ENCODE assay signal across 21 cellular contexts in the genomic region with DNA sequence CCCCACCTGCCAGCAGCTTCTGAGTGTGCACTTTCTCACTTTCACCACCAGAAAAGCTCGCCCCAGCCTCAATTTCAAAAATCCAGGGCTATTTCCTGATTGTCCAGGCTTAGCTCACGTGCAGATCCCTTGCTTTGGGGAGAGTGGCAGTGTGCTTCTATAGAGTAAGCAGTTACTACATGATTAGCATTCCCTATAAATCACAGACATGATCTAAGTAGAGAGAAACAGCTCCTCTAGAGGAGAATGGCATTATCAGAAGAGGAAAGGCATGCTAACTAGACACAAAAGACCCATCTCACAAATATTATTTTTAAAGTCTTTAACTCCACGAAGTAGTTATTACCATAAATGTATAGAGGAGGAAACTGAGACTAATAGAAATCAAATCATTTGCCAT.
DNase-seq lines count a peak whose midpoint lies in the region; FAIRE-seq and TF ChIP-seq lines count a peak whose summit lies in the region.
"Had no signal": no experiment of that assay in that cellular context is flagged by ENCODE, and none has a peak within 500 bp of the region (broad histone marks: within the 10 kb centered on the region; RNA-seq: fewer than 3 reads in every experiment).

No MANE protein-coding gene starts in this region.

- TF ChIP-seq CTCF in 22Rv1 (IDR thresholded peaks at IDR 0.05) (peak; percentile 30), hepatocyte (IDR thresholded peaks at IDR 0.05; ENCODE audit: poor library complexity) (peak; percentile 35), RWPE1 (conservative IDR thresholded peaks at IDR 0.05; ENCODE audit: low read depth) (no peak)

- H3K79me2 ChIP-seq in hepatocyte = no peaks in the 10 kb centered on the region

- CTCF ChIA-PET in RWPE1 (lab: Yijun Ruan, JAX) = interaction anchor here (0.5 to 1.3 kb wide), 4 partner anchors 25 to 698 kb away, joined by 3 to 7 read pairs (median 3); no protein-coding TSS in a partner anchor

- no peaks in the 10 kb centered on the region for H3K27me3 ChIP-seq in hepatocyte
- H3K27me3 ChIP-seq: gastroesophageal sphincter, ovary, sigmoid colon, SJSA1, stomach had no signal

- no peaks in the 10 kb centered on the region for H4K20me1 ChIP-seq in hepatocyte (ENCODE audit: insufficient read depth, poor library complexity, severe bottlenecking)

- DNase-seq in DMS53 treated with DMSO at 0.1 percent for 48 hours (lab: John Stamatoyannopoulos, UW; ENCODE audit: unreplicated experiment) (peak; percentile 7), RKO (ENCODE audit: low spot score) (peak; percentile 29), hepatocyte (ENCODE audit: low spot score) (peak; percentile 14), urothelium cell line (ENCODE audit: low spot score) (no peak), dermis blood vessel endothelial cell (no peak), NCI-H2196 treated with DMSO at 0.1 percent for 48 hours (lab: John Stamatoyannopoulos, UW; ENCODE audit: unreplicated experiment) (no peak), RWPE1 (ENCODE audit: low spot score) (no peak)
- DNase-seq: activated CD4-positive, alpha-beta T cell treated with anti-CD3 and anti-CD28 coated beads for 4 hours; activated naive CD4-positive, alpha-beta T cell treated with Interleukin-2 at 50 U/mL for 16 hours; left ventricle myocardium superior; NCI-H1436; NCI-H446; ovary; sigmoid colon; stimulated activated CD4-positive, alpha-beta T cell treated with anti-CD3 and anti-CD28 coated beads, Interleukin-1b, Interleukin-23, amount 100 ng/mL, for 48 hours; stomach; T-helper 9 cell had no signal

- H3K4me2 ChIP-seq in hepatocyte = no peak overlapping the region

- POLR2A ChIA-PET in RWPE1 (lab: Yijun Ruan, JAX; ENCODE audit: low non-redundant PET) = no interaction called here

- 47% methylated on average over 3 of the region's 3 CpGs for WGBS in hepatocyte (ENCODE audit: low lambda C conversion rate, missing lambda C conversion rate)

- H3K36me3 ChIP-seq in hepatocyte (replicated peaks; ENCODE audit: insufficient read depth, low read depth) = no peaks in the 10 kb centered on the region
- H3K36me3 ChIP-seq: gastroesophageal sphincter, ovary, sigmoid colon, SJSA1, stomach had no signal

- FAIRE-seq in urothelium cell line (lab: Jason Lieb, UNC) = no peak
- FAIRE-seq: colon had no signal

- no peaks in the 10 kb centered on the region for H3K4me1 ChIP-seq in hepatocyte (ENCODE audit: insufficient read depth)
- H3K4me1 ChIP-seq: gastroesophageal sphincter, sigmoid colon, SJSA1, stomach had no signal

- H3K4me3 ChIP-seq in hepatocyte = no peak overlapping the region
- H3K4me3 ChIP-seq: gastroesophageal sphincter, ovary, sigmoid colon, SJSA1, stomach had no signal

- H3K27ac ChIP-seq in 22Rv1 (no peak overlapping the region), hepatocyte (no peak overlapping the region), RWPE1 (no peak overlapping the region)
- H3K27ac ChIP-seq: gastroesophageal sphincter, ovary, sigmoid colon, SJSA1, stomach had no signal

- H3K9me2 ChIP-seq in hepatocyte (replicated peaks; ENCODE audit: insufficient read depth) = no peaks in the 10 kb centered on the region

- H2AFZ ChIP-seq in hepatocyte = no peak overlapping the region

- H3K9me3 ChIP-seq in hepatocyte (ENCODE audit: low read depth) = no peaks in the 10 kb centered on the region
- H3K9me3 ChIP-seq: gastroesophageal sphincter, ovary, sigmoid colon, SJSA1, stomach had no signal

Comparison
In these comparisons a context has a peak if more than half of its experiments do, and no peak if none do; other contexts are left out.
1. DNase-seq: peak in DMS53 treated with DMSO at 0.1 percent for 48 hours (single experiment), RKO (single experiment) and hepatocyte (single experiment); none in urothelium cell line (single experiment), dermis blood vessel endothelial cell (single experiment), NCI-H2196 treated with DMSO at 0.1 percent for 48 hours (single experiment) and RWPE1 (single experiment).